Comparison of ENCODE assay signal across 11 cellular contexts in the genomic region with DNA sequence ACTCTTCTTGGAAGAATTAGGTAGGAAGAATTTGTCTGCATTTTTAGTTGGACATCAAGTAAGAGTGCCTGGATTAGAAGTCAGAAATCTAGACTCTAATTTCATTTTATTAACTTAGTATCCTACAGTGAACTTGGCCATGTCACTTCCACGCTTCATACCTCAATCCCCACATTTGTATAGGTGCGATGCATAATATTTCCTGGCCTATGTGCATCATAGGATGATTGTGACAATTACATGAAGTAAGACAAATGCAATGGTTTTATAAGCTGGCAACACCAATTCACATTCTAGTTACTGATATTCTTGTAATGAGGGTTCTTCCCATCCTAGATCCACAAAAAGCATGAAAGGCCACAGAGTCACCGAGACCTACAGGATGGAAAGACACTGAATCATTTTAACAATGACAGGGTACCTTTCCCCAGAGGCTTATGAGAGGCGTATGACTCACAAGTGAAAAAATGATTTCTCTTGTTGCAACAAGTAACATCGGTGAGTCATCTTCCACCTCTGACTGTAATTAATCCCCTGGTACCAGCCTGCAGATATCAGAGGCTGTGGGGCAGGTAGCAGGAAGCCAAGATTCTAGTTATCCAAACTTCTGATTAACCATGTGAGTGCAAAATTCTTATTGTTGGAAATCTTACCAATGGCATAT. TPM values are rescaled to one million over a fixed set of nuclear protein-coding genes. Genes with fewer than 3 reads are reported as not detected.
A peak's percentile ranks its signal among the peaks of the same experiment; 100 is the strongest.
DNase-seq lines count a peak whose midpoint lies in the region; ATAC-seq, FAIRE-seq and TF ChIP-seq lines count a peak whose summit lies in the region.
"Had no signal": no experiment of that assay in that cellular context is flagged by ENCODE, and none has a peak within 500 bp of the region (broad histone marks: within the 10 kb centered on the region; RNA-seq: fewer than 3 reads in every experiment).

No MANE protein-coding gene starts in this region.

- DNase-seq in EH (ENCODE audit: low read depth), result peak; percentile 6
- DNase-seq in HTR-8/SVneo (ENCODE audit: insufficient read length, low spot score), result peak; percentile 1
- no peak for DNase-seq in GM12878 (ENCODE audit: low read depth, low spot score)
- no peak for DNase-seq in omental fat pad (ENCODE audit: low spot score)
- DNase-seq in upper lobe of right lung, result no peak
- DNase-seq in dedifferentiated amniotic fluid mesenchymal stem cell (ENCODE audit: extremely low spot score), result no peak
- DNase-seq in midbrain (lab: John Stamatoyannopoulos, UW), result no peak
- DNase-seq: endodermal cell, left cardiac atrium, NCI-H526 had no signal

- no peak for TF ChIP-seq POLR2A in GM12878 (IDR thresholded peaks at IDR 0.05; ENCODE audit: low read depth, low read length)

- FAIRE-seq in HTR-8/SVneo (lab: Jason Lieb, UNC) (no peak), GM12878 (lab: Jason Lieb, UNC) (no peak)

- H3K27me3 ChIP-seq in GM12878 (replicated peaks in 1 of 2; ENCODE audit: control insufficient read depth in 2 of 2, insufficient read depth in 2 of 2, low read length in 1 of 2) (no peaks in the 10 kb centered on the region; a peak in 1 of 4 replicates), upper lobe of right lung (no peaks in the 10 kb centered on the region)

- no peak overlapping the region for H3K27ac ChIP-seq in GM12878 (ENCODE audit: control insufficient read depth, insufficient read depth)
- no peak overlapping the region for H3K27ac ChIP-seq in upper lobe of right lung

- H2AFZ ChIP-seq in GM12878 (ENCODE audit: control insufficient read depth, low read depth, low read length), result no peak overlapping the region

- in situ Hi-C loops in GM12878 (cut with MboI), result no loop called here

- SMC1A ChIA-PET in GM12878 (lab: Charles Lee; ENCODE audit: uncharacterized antibody, unreplicated experiment), result no interaction called here

- no peaks in the 10 kb centered on the region for H4K20me1 ChIP-seq in GM12878 (ENCODE audit: control insufficient read depth, insufficient read depth)

- BruUV-seq in GM12878 (replicated peaks; lab: Mats Ljungman, UMichigan), result no TSS peak

- no peaks in the 10 kb centered on the region for H3K79me2 ChIP-seq in GM12878 (ENCODE audit: control insufficient read depth, insufficient read depth, low read length)

- H3K4me2 ChIP-seq in GM12878 (ENCODE audit: control insufficient read depth, insufficient read depth), result no peak overlapping the region

- no peak overlapping the region for H3K9ac ChIP-seq in GM12878 (ENCODE audit: control insufficient read depth, insufficient read depth, low read length)

- POLR2A ChIA-PET in GM12878 (lab: Charles Lee), result no interaction called here

- CTCF ChIA-PET in GM12878 (lab: Yijun Ruan, JAX), result no interaction called here

- no peak overlapping the region for H3K4me3 ChIP-seq in GM12878
- no peak overlapping the region for H3K4me3 ChIP-seq in upper lobe of right lung

- H3K9me3 ChIP-seq in GM12878 (replicated peaks; ENCODE audit: control insufficient read depth, insufficient read depth, low read length) (no peaks in the 10 kb centered on the region), upper lobe of right lung (no peaks in the 10 kb centered on the region)

- RAD21 ChIA-PET in GM12878 (lab: Charles Lee; ENCODE audit: unreplicated experiment), result no interaction called here

- WGBS in GM12878 (ENCODE audit: insufficient coverage, insufficient replicate concordance, low lambda C conversion rate, missing lambda C conversion rate), result 0% methylated on average over 5 of the region's 5 CpGs

- TF ChIP-seq EP300 in GM12878 (IDR thresholded peaks at IDR 0.05; ENCODE audit: borderline replicate concordance in 1 of 2, control insufficient read depth in 1 of 2, low read depth in 2 of 2, low read length in 2 of 2), result no peak

- no peaks in the 10 kb centered on the region for H3K36me3 ChIP-seq in GM12878 (ENCODE audit: control insufficient read depth in 2 of 2, insufficient read depth in 2 of 2, low read length in 1 of 2)
- no peaks in the 10 kb centered on the region for H3K36me3 ChIP-seq in upper lobe of right lung

- intact Hi-C loops in GM12878 (cut with micrococcal nuclease; ENCODE audit: unreplicated experiment), result no loop called here
- intact Hi-C loops in upper lobe of right lung (cut with DNase I), result no loop called here

- H3K4me1 ChIP-seq in GM12878 (ENCODE audit: control insufficient read depth, insufficient read depth, low read length), result no peaks in the 10 kb centered on the region
- no peaks in the 10 kb centered on the region for H3K4me1 ChIP-seq in upper lobe of right lung

- ATAC-seq in GM12878 (peak; percentile 47), omental fat pad (ENCODE audit: low FRiP score) (peak; percentile 97), upper lobe of right lung (no peak)

- no peak for TF ChIP-seq RAD21 in GM12878 (IDR thresholded peaks at IDR 0.05; ENCODE audit: insufficient read depth, low read depth, low read length)

- TF ChIP-seq CTCF in GM12878 (IDR thresholded peaks at IDR 0.05 in 2 of 3, conservative IDR thresholded peaks at IDR 0.05 in 1 of 3; ENCODE audit: control insufficient read depth in 2 of 3, extremely low read depth in 1 of 3, insufficient read depth in 1 of 3, low read depth in 3 of 3, low read length in 3 of 3) (no peak), omental fat pad (IDR thresholded peaks at IDR 0.05) (no peak), upper lobe of right lung (IDR thresholded peaks at IDR 0.05) (no peak)

TF ChIP-seq in GM12878, 131 proteins besides CTCF, POLR2A, EP300 and RAD21:
- TF ChIP-seq ZNF24 (IDR thresholded peaks at IDR 0.05) (peak; percentile 8; the same call in 1 of the 2 replicates), SMC3 (IDR thresholded peaks at IDR 0.05; ENCODE audit: borderline replicate concordance, low read length) (no peak)

RNA-seq across cellular contexts. Expression of a gene that starts 56.0 kb away (rescaled TPM):
- not detected in 2 replicates for total RNA-seq in GM12878 (2013; cell fraction: nucleolus; rRNA removed)
- total RNA-seq in GM12878 (2014; rRNA removed) (not detected in 2 replicates), GM12878 (2014; rRNA removed; fragmentation: Illumina TruSeq; extraction: Trizol) (not detected in 2 replicates), GM12878 (2021) (not detected in 2 replicates), omental fat pad (not detected), upper lobe of right lung (not detected)
- not detected for polyA plus RNA-seq in GM12878 (2011; ENCODE audit: low read depth)
- polyA plus RNA-seq in GM12878 (2011; rRNA removed) (not detected in 2 replicates), GM12878 (2014; fragmentation: Illumina TruSeq; extraction: Trizol) (not detected in 2 replicates), GM12878 (2014; fragmentation: Nextera tagmentation; extraction: Ambion mirVana) (not detected), GM12878 (2014; rRNA removed) (not detected in 2 replicates), GM12878 (2016; fragmentation: Nextera tagmentation; extraction: Ambion mirVana) (not detected)
- not detected in 2 replicates for polyA plus RNA-seq in GM12878 (2011; cell fraction: cytosol; rRNA removed)
- not detected in 2 replicates for polyA plus RNA-seq in GM12878 (2011; cell fraction: nucleus; rRNA removed)
- not detected in 2 replicates for polyA plus RNA-seq in GM12878 (2012)
- not detected in 2 replicates for polyA minus RNA-seq in GM12878 (2011; rRNA and poly(A)+ RNA removed)
- not detected in 2 replicates for polyA minus RNA-seq in GM12878 (2011; cell fraction: cytosol; rRNA and poly(A)+ RNA removed)
- polyA minus RNA-seq in GM12878 (2011; cell fraction: nucleus; rRNA and poly(A)+ RNA removed), result not detected in 2 replicates
- total RNA-seq: endodermal cell, left cardiac atrium, posterior vena cava had no signal

Comparison
In these comparisons a context has a peak if more than half of its experiments do, and no peak if none do; other contexts are left out.
1. DNase-seq: peak in EH (single experiment) and HTR-8/SVneo (single experiment); none in GM12878 (single experiment), omental fat pad (single experiment), upper lobe of right lung (single experiment), dedifferentiated amniotic fluid mesenchymal stem cell (single experiment) and midbrain (single experiment).